Comparison of ENCODE assay signal across 8 cellular contexts in the genomic region with DNA sequence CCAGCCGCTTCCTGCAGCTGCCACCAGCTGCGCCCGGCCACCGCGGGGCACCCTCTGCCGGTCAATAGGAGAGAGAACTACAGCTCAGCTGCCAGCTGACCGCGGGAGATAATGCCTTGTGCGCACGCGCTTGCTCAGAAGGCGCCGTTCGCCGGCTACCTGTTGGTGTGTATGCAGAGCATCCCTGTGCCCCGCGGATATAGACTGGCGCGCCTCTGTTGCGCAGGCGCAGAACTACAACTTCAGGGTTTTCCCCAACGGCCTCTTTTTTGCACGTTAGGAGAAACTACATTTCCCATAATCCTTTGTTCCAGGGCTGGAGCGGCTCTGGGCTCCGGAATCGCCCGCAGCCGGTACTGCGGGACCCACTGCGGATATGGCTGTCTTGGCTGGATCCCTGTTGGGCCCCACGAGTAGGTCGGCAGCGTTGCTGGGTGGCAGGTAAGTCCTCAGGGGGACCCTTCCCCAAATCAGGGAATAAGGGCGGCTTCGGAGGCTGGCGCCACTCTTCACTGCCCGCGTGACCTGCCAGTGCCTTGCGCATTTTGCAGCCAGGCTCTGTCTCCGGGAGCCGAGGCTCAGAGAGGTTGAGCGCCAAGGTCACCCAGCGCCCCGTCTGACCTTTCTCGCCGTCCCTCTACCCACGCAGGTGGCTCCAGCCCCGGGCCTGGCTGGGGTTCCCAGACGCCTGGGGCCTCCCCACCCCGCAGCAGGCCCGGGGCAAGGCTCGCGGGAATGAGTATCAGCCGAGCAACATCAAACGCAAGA. TPM values are rescaled to one million over a fixed set of nuclear protein-coding genes. Genes with fewer than 3 reads are reported as not detected.
DNase-seq lines count a peak whose midpoint lies in the region; ATAC-seq and TF ChIP-seq lines count a peak whose summit lies in the region.

A gene (plus strand): TSS at position 356 of the 768 bp plus-strand sequence. CDS start 21 bp downstream, at position 377.

- no peaks in the 10 kb centered on the region for H3K27me3 ChIP-seq in left lung

- H3K27me3 Mint-ChIP-seq in dendritic cell treated with granulocyte-macrophage colony-stimulating factor and Interleukin-4, amounts not matched to agents 40 ng/mL and 50 ng/mL, for 4 days = no peaks in the 10 kb centered on the region

- H3K9me3 Mint-ChIP-seq in dendritic cell treated with granulocyte-macrophage colony-stimulating factor and Interleukin-4, amounts not matched to agents 40 ng/mL and 50 ng/mL, for 4 days = no peaks in the 10 kb centered on the region

- TF ChIP-seq CTCF in left lung (IDR thresholded peaks at IDR 0.05) = peak; percentile 60 to 87

- H3K9me3 ChIP-seq in left lung = no peaks in the 10 kb centered on the region

- intact Hi-C loops in dendritic cell treated with granulocyte-macrophage colony-stimulating factor and Interleukin-4, amounts not matched to agents 40 ng/mL and 50 ng/mL, for 4 days (cut with micrococcal nuclease) = loop anchor here (1.0 kb wide), 2 partner anchors 13 to 38 kb away; a partner anchor contains a TSS
- intact Hi-C loops in left lung (cut with DNase I) = no loop called here

- peak within 1 kb of the TSS; percentile 92 for H3K27ac Mint-ChIP-seq in dendritic cell treated with granulocyte-macrophage colony-stimulating factor and Interleukin-4, amounts not matched to agents 40 ng/mL and 50 ng/mL, for 4 days

- ATAC-seq in GM19328 (IDR thresholded peaks at IDR 0.05; ENCODE audit: unreplicated experiment) = peak; percentile 44
- peak; percentile 56 for ATAC-seq in HG03521 (IDR thresholded peaks at IDR 0.05; ENCODE audit: unreplicated experiment)
- ATAC-seq in left lung = peak; percentile 70

- H3K4me1 ChIP-seq in left lung = peaks cover 26 to 72% of the 10 kb centered on the region in 2 donors

- H3K4me3 Mint-ChIP-seq in dendritic cell treated with granulocyte-macrophage colony-stimulating factor and Interleukin-4, amounts not matched to agents 40 ng/mL and 50 ng/mL, for 4 days = peak within 1 kb of the TSS; percentile 85

- DNase-seq in C1 segment of cervical spinal cord (lab: John Stamatoyannopoulos, UW) = peak; percentile 65 to 98 (median 95)
- peak; percentile 99 for DNase-seq in NCI-H748 (lab: John Stamatoyannopoulos, UW; ENCODE audit: unreplicated experiment)
- peak; percentile 78 to 93 for DNase-seq in activated CD4-positive, alpha-beta T cell treated with anti-CD3 and anti-CD28 coated beads, Interleukin-2, amount 50 U/mL, for 24 hours (ENCODE audit: low read depth in 1 of 2, low spot score in 1 of 2)
- DNase-seq in left lung = peak; percentile 98
- DNase-seq in stimulated activated CD4-positive, alpha-beta T cell treated with anti-CD3 and anti-CD28 coated beads, Interleukin-4, amount 100 ng/mL, for 1 hour = peak; percentile 91

- peak within 1 kb of the TSS; percentile 54 to 68 for H3K4me3 ChIP-seq in left lung

- peak within 1 kb of the TSS; percentile 91 to 92 for H3K27ac ChIP-seq in left lung

- peaks cover 0 to 5% of the 10 kb centered on the region in 2 donors for H3K36me3 ChIP-seq in left lung

- peaks cover 40% of the 10 kb centered on the region for H3K36me3 Mint-ChIP-seq in dendritic cell treated with granulocyte-macrophage colony-stimulating factor and Interleukin-4, amounts not matched to agents 40 ng/mL and 50 ng/mL, for 4 days (ENCODE audit: low read depth)

- peaks cover 60% of the 10 kb centered on the region for H3K4me1 Mint-ChIP-seq in dendritic cell treated with granulocyte-macrophage colony-stimulating factor and Interleukin-4, amounts not matched to agents 40 ng/mL and 50 ng/mL, for 4 days (ENCODE audit: low read depth)

RNA-seq across cellular contexts. Expression of the gene that starts here (rescaled TPM):
- 10 to 100 TPM; 72.9 to 91.9 TPM for total RNA-seq in left lung

Comparison
In these comparisons a context has a peak if more than half of its experiments do, and no peak if none do; other contexts are left out.
1. Peak in every context shown above with its lines: DNase-seq, ATAC-seq, H3K4me3 ChIP-seq and H3K27ac ChIP-seq.